ENCODE assay signal across 8 cellular contexts in the genomic region with DNA sequence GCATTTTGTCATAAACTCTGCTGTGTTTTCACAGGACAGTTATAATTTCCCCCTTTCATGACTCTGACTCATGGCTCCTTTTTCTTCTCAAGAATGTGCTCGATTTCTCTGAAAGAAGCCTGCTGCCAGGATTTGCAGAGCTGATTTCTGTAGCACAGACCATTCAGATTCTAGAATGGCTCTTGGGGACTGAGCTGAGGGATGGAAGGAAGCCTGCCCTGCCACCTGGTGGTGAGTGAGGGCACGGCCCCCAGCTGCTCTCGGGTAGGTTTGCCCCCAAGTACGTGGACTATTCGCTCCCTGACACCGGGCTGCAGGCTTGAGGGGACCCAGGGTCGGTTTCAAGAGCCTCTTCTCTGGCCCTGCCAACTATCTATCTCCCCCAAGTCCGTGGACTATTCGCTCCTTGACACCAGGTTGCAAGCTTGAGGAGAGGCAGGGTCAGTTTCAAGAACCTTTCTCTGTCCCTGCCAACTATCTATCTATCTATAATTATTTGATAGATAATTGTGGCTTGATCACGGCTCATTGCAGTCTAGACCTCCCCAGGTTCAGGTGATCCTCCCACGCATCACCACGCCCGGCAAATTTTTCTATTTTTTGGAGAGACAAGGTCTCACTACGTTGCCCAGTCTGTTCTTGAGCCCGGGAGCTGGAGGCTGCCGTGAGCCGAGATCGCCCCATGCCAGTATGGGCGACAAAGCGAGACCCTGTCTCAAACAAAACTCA. TPM values are rescaled to one million over a fixed set of nuclear protein-coding genes. Genes with fewer than 3 reads are reported as not detected.
DNase-seq lines count a peak whose midpoint lies in the region; ATAC-seq, FAIRE-seq and TF ChIP-seq lines count a peak whose summit lies in the region.

No MANE protein-coding gene starts in this region.

- DNase-seq in NCI-H2029 (lab: John Stamatoyannopoulos, UW) (peak; percentile 40), T-helper 9 cell (peak; percentile 62), astrocyte (ENCODE audit: low read depth) (peak; percentile 67), hippocampal formation (lab: John Stamatoyannopoulos, UW) (peak; percentile 5 to 59), smooth muscle cell (lab: John Stamatoyannopoulos, UW; ENCODE audit: unreplicated experiment) (peak; percentile 32)

- peak; percentile 64 for ATAC-seq in GM18505 (IDR thresholded peaks at IDR 0.05; ENCODE audit: unreplicated experiment)
- ATAC-seq in HG02973 (IDR thresholded peaks at IDR 0.05; ENCODE audit: unreplicated experiment), result peak; percentile 66

- 52% methylated on average over 20 of the region's 20 CpGs for WGBS in smooth muscle cell (ENCODE audit: low lambda C conversion rate)

- H3K79me2 ChIP-seq in astrocyte (ENCODE audit: insufficient read depth, low read length) (peaks cover 28% of the 10 kb centered on the region), smooth muscle cell (ENCODE audit: low read depth) (peaks cover 29% of the 10 kb centered on the region)

- H3F3A ChIP-seq in smooth muscle cell (ENCODE audit: low read depth), result peaks cover 7% of the 10 kb centered on the region

- TF ChIP-seq CTCF in 22Rv1 (IDR thresholded peaks at IDR 0.05), result peak; percentile 94
- peak; percentile 91 for TF ChIP-seq CTCF in astrocyte (IDR thresholded peaks at IDR 0.05; ENCODE audit: insufficient read depth, low read depth, low read length)
- peak; percentile 86 for TF ChIP-seq CTCF in smooth muscle cell (IDR thresholded peaks at IDR 0.05; ENCODE audit: borderline replicate concordance, insufficient read depth, poor library complexity, severe bottlenecking)

- H3K9me3 Mint-ChIP-seq in astrocyte (ENCODE audit: unreplicated experiment), result peaks cover 3% of the 10 kb centered on the region

- H3K9ac ChIP-seq in astrocyte (ENCODE audit: low read length) (no peak overlapping the region), smooth muscle cell (ENCODE audit: low read depth) (no peak overlapping the region)

- peaks cover 5% of the 10 kb centered on the region for H3K27me3 ChIP-seq in astrocyte (ENCODE audit: insufficient read depth, low read length)
- peaks cover 4% of the 10 kb centered on the region for H3K27me3 ChIP-seq in smooth muscle cell (ENCODE audit: low read depth)

- H4K20me1 ChIP-seq in astrocyte (ENCODE audit: insufficient read depth, low read length), result no peaks in the 10 kb centered on the region
- no peaks in the 10 kb centered on the region for H4K20me1 ChIP-seq in smooth muscle cell (ENCODE audit: low read depth)

- no peaks in the 10 kb centered on the region for H3K9me3 ChIP-seq in astrocyte (ENCODE audit: insufficient read depth, low read depth, low read length)
- H3K9me3 ChIP-seq in smooth muscle cell (replicated peaks; ENCODE audit: low read depth), result no peaks in the 10 kb centered on the region

- no peak overlapping the region for H3K4me3 ChIP-seq in astrocyte (ENCODE audit: insufficient read depth, low read depth, low read length)
- no peak overlapping the region for H3K4me3 ChIP-seq in smooth muscle cell

- peaks cover 3% of the 10 kb centered on the region for H3K4me1 ChIP-seq in astrocyte (ENCODE audit: insufficient read depth, low read length)
- peaks cover 9% of the 10 kb centered on the region for H3K4me1 ChIP-seq in smooth muscle cell (ENCODE audit: low read depth)

- no peak overlapping the region for H3K27ac Mint-ChIP-seq in astrocyte (ENCODE audit: unreplicated experiment)

- no peaks in the 10 kb centered on the region for H3K36me3 Mint-ChIP-seq in astrocyte (ENCODE audit: low read depth, unreplicated experiment)

- H3K4me2 ChIP-seq in astrocyte (ENCODE audit: low read length) (peak overlapping the region; percentile 24), smooth muscle cell (peak overlapping the region; percentile 68)

- H2AFZ ChIP-seq in astrocyte (ENCODE audit: low read depth, low read length) (no peak overlapping the region), smooth muscle cell (ENCODE audit: low read depth) (no peak overlapping the region)

- H3K27ac ChIP-seq in 22Rv1, result peak overlapping the region; percentile 78; the same call in 1 of the 2 replicates
- no peak overlapping the region for H3K27ac ChIP-seq in astrocyte (ENCODE audit: low read depth, low read length)
- peak overlapping the region; percentile 24 for H3K27ac ChIP-seq in smooth muscle cell (ENCODE audit: low read depth)

- peaks cover 8% of the 10 kb centered on the region for H3K4me1 Mint-ChIP-seq in astrocyte (ENCODE audit: low read depth, unreplicated experiment)

- H3K36me3 ChIP-seq in astrocyte (ENCODE audit: insufficient read depth, low read length) (no peaks in the 10 kb centered on the region), smooth muscle cell (ENCODE audit: low read depth) (no peaks in the 10 kb centered on the region)

- no peak for FAIRE-seq in astrocyte (lab: Jason Lieb, UNC)

- H3K27me3 Mint-ChIP-seq in astrocyte (ENCODE audit: low read depth, unreplicated experiment), result peaks cover 18% of the 10 kb centered on the region

- peak overlapping the region; percentile 61 for H3K4me3 Mint-ChIP-seq in astrocyte (ENCODE audit: unreplicated experiment)

- no peak for TF ChIP-seq POLR2A in GM18505 (IDR thresholded peaks at IDR 0.05; ENCODE audit: borderline replicate concordance, extremely low read depth, insufficient read depth, insufficient read length)

RNA-seq across cellular contexts. Expression of gene SMYD5, which starts 1.4 kb away (rescaled TPM):
- total RNA-seq in astrocyte (12.8 and 14.5 TPM in 2 replicates), smooth muscle cell (10.8 and 17.3 TPM in 2 replicates)
- 13.9 and 16.5 TPM in 2 replicates for polyA plus RNA-seq in smooth muscle cell

RNA-seq across cellular contexts. Expression of gene NOTO, which starts 10.2 kb away (rescaled TPM):
- not detected in 2 replicates for total RNA-seq in astrocyte
- not detected in 2 replicates for total RNA-seq in smooth muscle cell
- polyA plus RNA-seq in smooth muscle cell, result 0.11 TPM in 1 of 2 replicates, not detected in the other

RNA-seq across cellular contexts. Expression of gene PRADC1, which starts 20.4 kb away (rescaled TPM):
- 13.1 and 16.7 TPM in 2 replicates for total RNA-seq in astrocyte
- total RNA-seq in smooth muscle cell, result 24.0 and 28.3 TPM in 2 replicates
- polyA plus RNA-seq in smooth muscle cell, result 47.6 and 51.4 TPM in 2 replicates

RNA-seq across cellular contexts. Expression of gene CCT7, which starts 21.5 kb away (rescaled TPM):
- total RNA-seq in astrocyte (315 and 359 TPM in 2 replicates), smooth muscle cell (164 and 197 TPM in 2 replicates)
- 212 and 225 TPM in 2 replicates for polyA plus RNA-seq in smooth muscle cell
